In genomic region chr3:87503901-87504498, GRCh38 we compare ENCODE assay signal across 8 cellular contexts.
DNase-seq lines count a peak whose midpoint lies in the region; ATAC-seq, FAIRE-seq and TF ChIP-seq lines count a peak whose summit lies in the region.

No MANE protein-coding gene starts in this region.

- RAD21 ChIA-PET in GM12878 (lab: Charles Lee; ENCODE audit: unreplicated experiment): interaction anchor here (0.6 kb wide), 1 partner anchor 153 kb away, joined by 3 read pairs; no protein-coding TSS in a partner anchor

- peak; percentile 27 for FAIRE-seq in GM12878 (lab: Jason Lieb, UNC)

- peak; percentile 65 for TF ChIP-seq RAD21 in GM12878 (IDR thresholded peaks at IDR 0.05; ENCODE audit: insufficient read depth, low read depth, low read length)

- ATAC-seq in GM19351 (IDR thresholded peaks at IDR 0.05; ENCODE audit: unreplicated experiment) (peak; percentile 98), HG03175 (IDR thresholded peaks at IDR 0.05; ENCODE audit: unreplicated experiment) (peak; percentile 98), GM12878 (peak; percentile 78), left lobe of liver (peak; percentile 79)

- no peak overlapping the region for H3K27ac ChIP-seq in GM12878 (ENCODE audit: control insufficient read depth, insufficient read depth)

- TF ChIP-seq EP300 in GM12878 (IDR thresholded peaks at IDR 0.05; ENCODE audit: borderline replicate concordance in 1 of 2, control insufficient read depth in 1 of 2, low read depth in 2 of 2, low read length in 2 of 2): no peak

- H3K27me3 ChIP-seq in GM12878 (replicated peaks in 1 of 2; ENCODE audit: control insufficient read depth in 2 of 2, insufficient read depth in 2 of 2, low read length in 1 of 2): no peaks in the 10 kb centered on the region

- no peaks in the 10 kb centered on the region for H3K4me1 ChIP-seq in GM12878 (ENCODE audit: control insufficient read depth, insufficient read depth, low read length)

- WGBS in GM12878 (ENCODE audit: insufficient coverage, insufficient replicate concordance, low lambda C conversion rate, missing lambda C conversion rate): 18% methylated on average over 8 of the region's 8 CpGs

- H3K9ac ChIP-seq in GM12878 (ENCODE audit: control insufficient read depth, insufficient read depth, low read length): no peak overlapping the region

- CTCF ChIA-PET in GM12878 (lab: Yijun Ruan, JAX): interaction anchor here (0.9 to 3.1 kb wide), 2 partner anchors 153 to 244 kb away, joined by 4 to 22 read pairs; no protein-coding TSS in a partner anchor

- intact Hi-C loops in GM12878 (cut with micrococcal nuclease; ENCODE audit: unreplicated experiment): loop anchor here (1.0 to 10.0 kb wide), 3 partner anchors 151 to 501 kb away; no protein-coding TSS in a partner anchor

- H2AFZ ChIP-seq in GM12878 (ENCODE audit: control insufficient read depth, low read depth, low read length): no peak overlapping the region

- SMC1A ChIA-PET in GM12878 (lab: Charles Lee; ENCODE audit: uncharacterized antibody, unreplicated experiment): interaction anchor here (1.3 to 1.5 kb wide), 2 partner anchors 153 to 245 kb away, joined by 4 to 6 read pairs; no protein-coding TSS in a partner anchor

- H3K79me2 ChIP-seq in GM12878 (ENCODE audit: control insufficient read depth, insufficient read depth, low read length): no peaks in the 10 kb centered on the region

- DNase-seq in DMS153 (lab: John Stamatoyannopoulos, UW) (peak; percentile 64), NCI-H345 treated with DMSO at 0.1 percent for 48 hours (lab: John Stamatoyannopoulos, UW; ENCODE audit: unreplicated experiment) (peak; percentile 26), GM12878 (ENCODE audit: low read depth, low spot score) (no peak), left lobe of liver (ENCODE audit: low spot score) (no peak), occipital lobe (lab: John Stamatoyannopoulos, UW) (no peak)
- no peak for DNase-seq in stimulated activated CD4-positive, alpha-beta T cell treated with anti-CD3 and anti-CD28 coated beads, Interleukin-2, amount 100 ng/mL, for 24 hours

- in situ Hi-C loops in GM12878 (cut with MboI): no loop called here

- no peak overlapping the region for H3K4me3 ChIP-seq in GM12878

- TF ChIP-seq CTCF in GM12878 (IDR thresholded peaks at IDR 0.05 in 2 of 3, conservative IDR thresholded peaks at IDR 0.05 in 1 of 3; ENCODE audit: control insufficient read depth in 2 of 3, extremely low read depth in 1 of 3, insufficient read depth in 1 of 3, low read depth in 3 of 3, low read length in 3 of 3): peak; percentile 48 to 60 (median 54)

- POLR2A ChIA-PET in GM12878 (lab: Charles Lee): no interaction called here

- H3K9me3 ChIP-seq in GM12878 (replicated peaks; ENCODE audit: control insufficient read depth, insufficient read depth, low read length): no peaks in the 10 kb centered on the region

- no peak for TF ChIP-seq POLR2A in GM12878 (IDR thresholded peaks at IDR 0.05; ENCODE audit: low read depth, low read length)

- BruUV-seq in GM12878 (replicated peaks; lab: Mats Ljungman, UMichigan): no TSS peak

- no peaks in the 10 kb centered on the region for H4K20me1 ChIP-seq in GM12878 (ENCODE audit: control insufficient read depth, insufficient read depth)

- no peak overlapping the region for H3K4me2 ChIP-seq in GM12878 (ENCODE audit: control insufficient read depth, insufficient read depth)

- no peaks in the 10 kb centered on the region for H3K36me3 ChIP-seq in GM12878 (ENCODE audit: control insufficient read depth in 2 of 2, insufficient read depth in 2 of 2, low read length in 1 of 2)

TF ChIP-seq in GM12878, 131 proteins besides CTCF, POLR2A, EP300 and RAD21:
- TF ChIP-seq ATF2 (IDR thresholded peaks at IDR 0.05; ENCODE audit: low read length): peak; percentile 87
- TF ChIP-seq CREM (IDR thresholded peaks at IDR 0.05; ENCODE audit: low read depth): 0 out of 2 replicates have a peak, but pooled peaks have one; percentile 28
- 0 out of 2 replicates have a peak, but pooled peaks have one; percentile 20 for TF ChIP-seq CREB1 (IDR thresholded peaks at IDR 0.05; ENCODE audit: low read depth)
- TF ChIP-seq BHLHE40 (IDR thresholded peaks at IDR 0.05; ENCODE audit: borderline replicate concordance in 1 of 2, low read depth in 2 of 2, low read length in 1 of 2): no peak
- peak; percentile 55 for TF ChIP-seq SMC3 (IDR thresholded peaks at IDR 0.05; ENCODE audit: borderline replicate concordance, low read length)
- no peak for TF ChIP-seq EED (IDR thresholded peaks at IDR 0.05; ENCODE audit: low read depth)
- TF ChIP-seq ZBTB33 (IDR thresholded peaks at IDR 0.05): no peak
- no peak for TF ChIP-seq BMI1 (IDR thresholded peaks at IDR 0.05; ENCODE audit: borderline replicate concordance)
- peak; percentile 98 for TF ChIP-seq ATF7 (IDR thresholded peaks at IDR 0.05; ENCODE audit: low read depth)
- no peak for TF ChIP-seq USF1 (IDR thresholded peaks at IDR 0.05; ENCODE audit: borderline replicate concordance, extremely low read length, insufficient read depth, low read depth, low read length)
- 0 out of 2 replicates have a peak, but pooled peaks have one; percentile 14 for TF ChIP-seq YY1 (IDR thresholded peaks at IDR 0.05; ENCODE audit: low read depth, low read length)
- peak; percentile 57; the same call in 1 of the 2 replicates for TF ChIP-seq JUND (IDR thresholded peaks at IDR 0.05; ENCODE audit: low read depth, low read length)

Comparison
In these comparisons a context has a peak if more than half of its experiments do, and no peak if none do; other contexts are left out.
1. DNase-seq: peak in DMS153 (single experiment) and NCI-H345 treated with DMSO at 0.1 percent for 48 hours (single experiment); none in GM12878 (single experiment), left lobe of liver (single experiment), stimulated activated CD4-positive, alpha-beta T cell treated with anti-CD3 and anti-CD28 coated beads, Interleukin-2, amount 100 ng/mL, for 24 hours (0 of 2) and occipital lobe (single experiment).
2. Peak in every context shown above with its lines, with median percentiles within 50 percentile points of each other: ATAC-seq.